Comparison of ENCODE assay signal across 14 cellular contexts in the genomic region with DNA sequence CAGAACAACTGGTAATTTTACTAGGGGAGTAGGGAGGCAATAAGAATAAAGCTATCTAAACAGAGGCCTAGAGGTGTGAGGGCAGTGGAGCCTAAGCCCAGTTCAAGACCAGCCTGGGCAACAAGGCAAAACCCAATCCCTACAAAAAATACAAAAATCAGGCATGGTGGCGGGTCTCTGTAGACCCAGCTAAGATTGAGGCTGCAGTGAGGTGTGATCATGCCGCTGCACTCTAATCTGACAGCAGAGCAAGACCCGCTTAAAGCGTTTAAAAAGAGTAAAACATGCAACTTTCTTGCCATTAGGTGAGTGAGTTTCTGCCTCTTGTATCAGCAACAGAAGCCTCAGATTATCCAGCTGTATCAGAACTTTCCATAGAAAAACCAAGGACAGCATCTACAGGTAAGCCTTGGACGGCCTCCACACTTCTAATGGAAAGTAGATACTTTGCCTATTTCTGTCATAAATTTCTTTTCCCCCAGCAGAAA. TPM values are rescaled to one million over a fixed set of nuclear protein-coding genes. Genes with fewer than 3 reads are reported as not detected.
A peak's percentile ranks its signal among the peaks of the same experiment; 100 is the strongest.
DNase-seq lines count a peak whose midpoint lies in the region; ATAC-seq and TF ChIP-seq lines count a peak whose summit lies in the region.
"Had no signal": no experiment of that assay in that cellular context is flagged by ENCODE, and none has a peak within 500 bp of the region (broad histone marks: within the 10 kb centered on the region; RNA-seq: fewer than 3 reads in every experiment).

No MANE protein-coding gene starts in this region.

- H3K4me3 ChIP-seq in ACC112 (ENCODE audit: low read depth, low read length), result no peak overlapping the region
- no peak overlapping the region for H3K4me3 ChIP-seq in Panc1 (ENCODE audit: low read depth in 2 of 2, low read length in 2 of 2)
- H3K4me3 ChIP-seq in sigmoid colon, result no peak overlapping the region
- H3K4me3 ChIP-seq: spleen had no signal

- no peak for TF ChIP-seq POLR2A in sigmoid colon (IDR thresholded peaks at IDR 0.05)

- H3K27ac ChIP-seq in ACC112 (ENCODE audit: low read depth, low read length), result peak overlapping the region; percentile 10; the same call in 1 of the 2 replicates
- no peak overlapping the region for H3K27ac ChIP-seq in Panc1 (ENCODE audit: low read length)
- H3K27ac ChIP-seq in foreskin keratinocyte, result no peak overlapping the region
- no peak overlapping the region for H3K27ac ChIP-seq in sigmoid colon
- H3K27ac ChIP-seq: spleen had no signal

- H3K27ac Mint-ChIP-seq in activated T-helper 17 cell treated with anti-CD3 and anti-CD28 coated beads, Interleukin-2, amount 50 U/mL, for 72 hours, result no peak overlapping the region

- DNase-seq in ELR (ENCODE audit: low read depth), result peak; percentile 35
- DNase-seq in Panc1 (ENCODE audit: low read depth, low spot score), result no peak
- no peak for DNase-seq in foreskin keratinocyte
- DNase-seq in sigmoid colon, result no peak
- no peak for DNase-seq in GM20000 (ENCODE audit: low spot score)
- DNase-seq: CD4-positive, alpha-beta memory T cell; NCI-H1417; spleen had no signal

- H3K4me1 ChIP-seq in ACC112 (ENCODE audit: control insufficient read depth, insufficient read depth, low read length, unreplicated experiment) (peaks cover 12% of the 10 kb centered on the region), Panc1 (ENCODE audit: control insufficient read depth, insufficient read depth, low read length) (peaks cover 22% of the 10 kb centered on the region), foreskin keratinocyte (no peaks in the 10 kb centered on the region), sigmoid colon (peaks cover 0 to 3% (median 0%) of the 10 kb centered on the region in 4 donors)

- H3K4me1 Mint-ChIP-seq in activated T-helper 17 cell treated with anti-CD3 and anti-CD28 coated beads, Interleukin-2, amount 50 U/mL, for 72 hours, result no peaks in the 10 kb centered on the region
- H3K4me1 Mint-ChIP-seq: nephron had no signal

- H3K27me3 Mint-ChIP-seq in activated T-helper 17 cell treated with anti-CD3 and anti-CD28 coated beads, Interleukin-2, amount 50 U/mL, for 72 hours, result no peaks in the 10 kb centered on the region
- H3K27me3 Mint-ChIP-seq: CD4-positive, alpha-beta memory T cell; central memory CD8-positive, alpha-beta T cell had no signal

- ATAC-seq in Panc1, result peak; percentile 39
- ATAC-seq in foreskin keratinocyte, result peak; percentile 12
- ATAC-seq in GM21447 (IDR thresholded peaks at IDR 0.05; ENCODE audit: unreplicated experiment), result no peak
- no peak for ATAC-seq in activated T-helper 17 cell treated with anti-CD3 and anti-CD28 coated beads, Interleukin-2, amount 50 U/mL, for 72 hours (replicated peaks)

- peaks cover 97% of the 10 kb centered on the region for H3K36me3 Mint-ChIP-seq in activated T-helper 17 cell treated with anti-CD3 and anti-CD28 coated beads, Interleukin-2, amount 50 U/mL, for 72 hours (ENCODE audit: low read depth)

- POLR2A ChIA-PET in Panc1 (lab: Charles Lee), result interaction anchor here (1.0 to 1.6 kb wide), 2 partner anchors 9 to 12 kb away, joined by 3 read pairs; a partner anchor contains a TSS

- no peak for TF ChIP-seq CTCF in Panc1 (IDR thresholded peaks at IDR 0.05)
- TF ChIP-seq CTCF in foreskin keratinocyte (conservative IDR thresholded peaks at IDR 0.05), result no peak
- TF ChIP-seq CTCF in sigmoid colon (IDR thresholded peaks at IDR 0.05), result no peak
- no peak for TF ChIP-seq CTCF in GM20000 (IDR thresholded peaks at IDR 0.05; ENCODE audit: extremely low read depth, missing control alignments)

- H3K4me3 Mint-ChIP-seq in activated T-helper 17 cell treated with anti-CD3 and anti-CD28 coated beads, Interleukin-2, amount 50 U/mL, for 72 hours, result no peak overlapping the region
- H3K4me3 Mint-ChIP-seq: CD4-positive, alpha-beta memory T cell; central memory CD8-positive, alpha-beta T cell; nephron; T-helper 1 cell treated with Interleukin-12 subunit alpha and Interleukin-12 subunit beta and Interleukin-4 antibody, amounts not matched to agents 30 μg/mL and 1 μg/mL, for 36 hours had no signal

- no peaks in the 10 kb centered on the region for H3K9me3 Mint-ChIP-seq in activated T-helper 17 cell treated with anti-CD3 and anti-CD28 coated beads, Interleukin-2, amount 50 U/mL, for 72 hours
- H3K9me3 Mint-ChIP-seq: CD4-positive, alpha-beta memory T cell; central memory CD8-positive, alpha-beta T cell; nephron; T-helper 1 cell treated with Interleukin-12 subunit alpha and Interleukin-12 subunit beta and Interleukin-4 antibody, amounts not matched to agents 30 μg/mL and 1 μg/mL, for 36 hours had no signal

- WGBS in sigmoid colon, 2 donors, result 95 to 96% methylated on average over 5 of the region's 5 CpGs

- H3K36me3 ChIP-seq in ACC112 (ENCODE audit: insufficient read depth, low read length) (peaks cover 75% of the 10 kb centered on the region), Panc1 (ENCODE audit: control insufficient read depth, insufficient read depth, low read length) (peaks cover 60% of the 10 kb centered on the region), sigmoid colon (peaks cover 39 to 98% (median 54%) of the 10 kb centered on the region in 4 donors)

- no TSS peak for BruUV-seq in Panc1 (replicated peaks; lab: Mats Ljungman, UMichigan)

- no peak for TF ChIP-seq EP300 in sigmoid colon (IDR thresholded peaks at IDR 0.05)

- H3K9me3 ChIP-seq in Panc1 (ENCODE audit: control insufficient read depth, insufficient read depth, low read depth, low read length) (no peaks in the 10 kb centered on the region), sigmoid colon (no peaks in the 10 kb centered on the region)
- H3K9me3 ChIP-seq: spleen had no signal

- no peak overlapping the region for H2AFZ ChIP-seq in ACC112 (ENCODE audit: low read length, unreplicated experiment)

- in situ Hi-C loops in Panc1 (cut with HindIII; ENCODE audit: low pct_unique_long_range_greater_than_20kb, low sequenced_read_pairs), result no loop called here

- H3K27me3 ChIP-seq in ACC112 (ENCODE audit: insufficient read depth, low read length) (no peaks in the 10 kb centered on the region), Panc1 (ENCODE audit: control insufficient read depth, insufficient read depth, low read length) (no peaks in the 10 kb centered on the region), foreskin keratinocyte (no peaks in the 10 kb centered on the region), sigmoid colon (no peaks in the 10 kb centered on the region)
- H3K27me3 ChIP-seq: spleen had no signal

- peaks cover 11% of the 10 kb centered on the region for H3K79me2 ChIP-seq in ACC112 (ENCODE audit: control insufficient read depth, insufficient read depth, low read length, unreplicated experiment)

- intact Hi-C loops in Panc1 (cut with micrococcal nuclease; ENCODE audit: unreplicated experiment) (no loop called here), sigmoid colon (cut with DNase I) (no loop called here)

- CTCF ChIA-PET in Panc1 (lab: Charles Lee), result no interaction called here

RNA-seq across cellular contexts. Expression of a gene that starts 12.1 kb away (rescaled TPM):
- total RNA-seq in Panc1 (2021; ENCODE audit: unreplicated experiment) (165 TPM), foreskin keratinocyte (142 and 148 TPM in 2 replicates), sigmoid colon (100 to 1,000 TPM in 1 of 4 donors, 10 to 100 TPM in 3; 89.2 to 111 (median 94.4) TPM)
- 79.9 TPM for polyA plus RNA-seq in Panc1 (2012; ENCODE audit: insufficient read length)
- polyA plus RNA-seq in foreskin keratinocyte (115 and 131 TPM in 2 replicates), sigmoid colon (10 to 100 TPM; 22.4 to 87.3 (median 68.5) TPM)
- 100 to 1,000 TPM; 262 to 270 TPM for total RNA-seq in activated T-helper 17 cell treated with anti-CD3 and anti-CD28 coated beads, Interleukin-2, amount 50 U/mL, for 72 hours

RNA-seq across cellular contexts. Expression of a gene that starts 12.3 kb away (rescaled TPM):
- total RNA-seq in Panc1 (2021; ENCODE audit: unreplicated experiment) (31.0 TPM), foreskin keratinocyte (4.4 and 5.7 TPM in 2 replicates), sigmoid colon (10 to 100 TPM; 34.9 to 56.0 (median 45.2) TPM)
- 16.5 TPM for polyA plus RNA-seq in Panc1 (2012; ENCODE audit: insufficient read length)
- polyA plus RNA-seq in foreskin keratinocyte (2.7 and 3.0 TPM in 2 replicates), sigmoid colon (10 to 100 TPM; 23.7 to 82.8 (median 43.8) TPM)
- total RNA-seq in activated T-helper 17 cell treated with anti-CD3 and anti-CD28 coated beads, Interleukin-2, amount 50 U/mL, for 72 hours, result 10 to 100 TPM; 27.2 to 51.7 TPM

RNA-seq across cellular contexts. Expression of a gene that starts 54.9 kb away (rescaled TPM):
- total RNA-seq in Panc1 (2021; ENCODE audit: unreplicated experiment) (52.4 TPM), foreskin keratinocyte (29.0 and 29.3 TPM in 2 replicates), sigmoid colon (10 to 100 TPM; 19.9 to 28.9 (median 23.9) TPM)
- polyA plus RNA-seq in Panc1 (2012; ENCODE audit: insufficient read length), result 53.1 TPM
- polyA plus RNA-seq in foreskin keratinocyte (13.9 and 16.6 TPM in 2 replicates), sigmoid colon (10 to 100 TPM in 1 of 3 donors, 1 to 10 TPM in 2; 7.2 to 12.8 (median 9.7) TPM)
- total RNA-seq in activated T-helper 17 cell treated with anti-CD3 and anti-CD28 coated beads, Interleukin-2, amount 50 U/mL, for 72 hours, result 10 to 100 TPM; 38.7 to 42.3 TPM

Comparison
In these comparisons a context has a peak if more than half of its experiments do, and no peak if none do; other contexts are left out.
1. ATAC-seq: peak in Panc1 (single experiment) and foreskin keratinocyte (single experiment); none in GM21447 (single experiment) and activated T-helper 17 cell treated with anti-CD3 and anti-CD28 coated beads, Interleukin-2, amount 50 U/mL, for 72 hours (single experiment).